Comparison of ENCODE assay signal across 1 cellular context in genomic region chr15:31089361-31090047, GRCh38.
TF ChIP-seq lines count a peak whose summit lies in the region.

No MANE protein-coding gene starts in this region.

TF ChIP-seq in K562, 482 proteins besides CTCF, POLR2A, EP300 and RAD21 (continued from another document):
- TF ChIP-seq, protein P1, sequence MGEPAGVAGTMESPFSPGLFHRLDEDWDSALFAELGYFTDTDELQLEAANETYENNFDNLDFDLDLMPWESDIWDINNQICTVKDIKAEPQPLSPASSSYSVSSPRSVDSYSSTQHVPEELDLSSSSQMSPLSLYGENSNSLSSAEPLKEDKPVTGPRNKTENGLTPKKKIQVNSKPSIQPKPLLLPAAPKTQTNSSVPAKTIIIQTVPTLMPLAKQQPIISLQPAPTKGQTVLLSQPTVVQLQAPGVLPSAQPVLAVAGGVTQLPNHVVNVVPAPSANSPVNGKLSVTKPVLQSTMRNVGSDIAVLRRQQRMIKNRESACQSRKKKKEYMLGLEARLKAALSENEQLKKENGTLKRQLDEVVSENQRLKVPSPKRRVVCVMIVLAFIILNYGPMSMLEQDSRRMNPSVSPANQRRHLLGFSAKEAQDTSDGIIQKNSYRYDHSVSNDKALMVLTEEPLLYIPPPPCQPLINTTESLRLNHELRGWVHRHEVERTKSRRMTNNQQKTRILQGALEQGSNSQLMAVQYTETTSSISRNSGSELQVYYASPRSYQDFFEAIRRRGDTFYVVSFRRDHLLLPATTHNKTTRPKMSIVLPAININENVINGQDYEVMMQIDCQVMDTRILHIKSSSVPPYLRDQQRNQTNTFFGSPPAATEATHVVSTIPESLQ (CRISPR knock-in tag; IDR thresholded peaks at IDR 0.05), result no peak
- TF ChIP-seq ATF7 (IDR thresholded peaks at IDR 0.05), result no peak
- no peak for TF ChIP-seq ZNF699 (CRISPR knock-in tag; IDR thresholded peaks at IDR 0.05; ENCODE audit: insufficient replicate concordance)
- TF ChIP-seq ZNF644 (tag; IDR thresholded peaks at IDR 0.05; ENCODE audit: low read depth), result no peak
- no peak for TF ChIP-seq E4F1 (CRISPR knock-in tag; IDR thresholded peaks at IDR 0.05; ENCODE audit: borderline replicate concordance)
